Comparison of ENCODE assay signal across 20 cellular contexts in genomic region chr7:159006610-159007130, GRCh38.
DNase-seq lines count a peak whose midpoint lies in the region; ATAC-seq, FAIRE-seq and TF ChIP-seq lines count a peak whose summit lies in the region.
"Had no signal": no experiment of that assay in that cellular context is flagged by ENCODE, and none has a peak within 500 bp of the region (broad histone marks: within the 10 kb centered on the region; RNA-seq: fewer than 3 reads in every experiment).

No MANE protein-coding gene starts in this region.

- H4K20me1 ChIP-seq in HCT116 (ENCODE audit: insufficient read depth) = no peaks in the 10 kb centered on the region

- H3K9me2 ChIP-seq in HCT116 (ENCODE audit: insufficient read depth) = no peaks in the 10 kb centered on the region

- RAD21 ChIA-PET in HCT116 (lab: Charles Lee; ENCODE audit: low non-redundant PET in 1 of 2, low total read pairs in 2 of 2, uncharacterized antibody in 2 of 2, unreplicated experiment in 2 of 2) = no interaction called here

- H3K27ac Mint-ChIP-seq in activated T-helper 17 cell treated with anti-CD3 and anti-CD28 coated beads, Interleukin-2, amount 50 U/mL, for 72 hours = no peak overlapping the region
- H3K27ac Mint-ChIP-seq: HFFc6 had no signal

- H3K79me2 ChIP-seq in HCT116 (ENCODE audit: insufficient read depth, low read length) = no peaks in the 10 kb centered on the region

- no peak for TF ChIP-seq RAD21 in HCT116 (IDR thresholded peaks at IDR 0.05; ENCODE audit: low read depth)

- ATAC-seq in HCT116 (no peak), pancreas (peak in 3 of 4 donors; percentile 43 to 63 (median 61)), HG02588 (IDR thresholded peaks at IDR 0.05; ENCODE audit: unreplicated experiment) (no peak)
- no peak for ATAC-seq in activated T-helper 17 cell treated with anti-CD3 and anti-CD28 coated beads, Interleukin-2, amount 50 U/mL, for 72 hours (replicated peaks)
- ATAC-seq: A549 had no signal

- H3K27me3 Mint-ChIP-seq in activated T-helper 17 cell treated with anti-CD3 and anti-CD28 coated beads, Interleukin-2, amount 50 U/mL, for 72 hours = peaks cover 12% of the 10 kb centered on the region

- no TSS peak for BruUV-seq in HCT116 (replicated peaks; lab: Mats Ljungman, UMichigan)

- peaks cover 15% of the 10 kb centered on the region for H3K4me1 Mint-ChIP-seq in activated T-helper 17 cell treated with anti-CD3 and anti-CD28 coated beads, Interleukin-2, amount 50 U/mL, for 72 hours

- peak overlapping the region; percentile 45 for H3K4me3 Mint-ChIP-seq in activated T-helper 17 cell treated with anti-CD3 and anti-CD28 coated beads, Interleukin-2, amount 50 U/mL, for 72 hours
- H3K4me3 Mint-ChIP-seq: HFFc6 had no signal

- 82 to 86% methylated on average over 20 to 31 of the region's 31 CpGs for WGBS in pancreas, 2 donors

- no peak overlapping the region for H3K4me2 ChIP-seq in HCT116 (ENCODE audit: low read length)
- H3K4me2 ChIP-seq: A549 had no signal

- H3K4me3 ChIP-seq in HCT116 (replicated peaks in 1 of 2; ENCODE audit: low read depth in 1 of 2, low read length in 2 of 2) = no peak overlapping the region
- H3K4me3 ChIP-seq in pancreas = no peak overlapping the region
- H3K4me3 ChIP-seq in MG63 = no peak overlapping the region
- H3K4me3 ChIP-seq: A549, Peyer's patch had no signal

- TF ChIP-seq POLR2A in HCT116 (IDR thresholded peaks at IDR 0.05; ENCODE audit: borderline replicate concordance, extremely low read depth, insufficient read depth, insufficient read length) = no peak

- intact Hi-C loops in HCT116 (cut with micrococcal nuclease) (no loop called here), pancreas (cut with DNase I) (no loop called here)

- POLR2A ChIA-PET in HCT116 (lab: Charles Lee) = no interaction called here

- H3K9ac ChIP-seq in HCT116 (ENCODE audit: low read length) = no peak overlapping the region

- TF ChIP-seq CTCF in HCT116 (IDR thresholded peaks at IDR 0.05 in 2 of 3, conservative IDR thresholded peaks at IDR 0.05 in 1 of 3; ENCODE audit: borderline replicate concordance in 1 of 3, insufficient read depth in 1 of 3, low read depth in 2 of 3, low read length in 2 of 3) (no peak), pancreas (IDR thresholded peaks at IDR 0.05) (no peak)

- CTCF ChIA-PET in HCT116 (lab: Charles Lee) = no interaction called here

- 0 out of 2 replicates have a peak, but pooled peaks cover 3% of the 10 kb centered on the region for H3K27me3 ChIP-seq in HCT116 (ENCODE audit: insufficient read depth, low read length)
- H3K27me3 ChIP-seq in pancreas = no peaks in the 10 kb centered on the region
- no peaks in the 10 kb centered on the region for H3K27me3 ChIP-seq in MG63
- H3K27me3 ChIP-seq: Peyer's patch had no signal

- peaks cover 5% of the 10 kb centered on the region for H3K36me3 Mint-ChIP-seq in activated T-helper 17 cell treated with anti-CD3 and anti-CD28 coated beads, Interleukin-2, amount 50 U/mL, for 72 hours (ENCODE audit: low read depth)

- H3K9me3 ChIP-seq in HCT116 (ENCODE audit: control insufficient read depth in 1 of 2, insufficient read depth in 1 of 2, low read depth in 1 of 2, low read length in 2 of 2) (no peaks in the 10 kb centered on the region), pancreas (no peaks in the 10 kb centered on the region), MG63 (no peaks in the 10 kb centered on the region)
- H3K9me3 ChIP-seq: A549, Peyer's patch had no signal

- H3K36me3 ChIP-seq in HCT116 (ENCODE audit: control insufficient read depth in 1 of 2, insufficient read depth in 2 of 2, low read length in 2 of 2) (no peaks in the 10 kb centered on the region), pancreas (no peaks in the 10 kb centered on the region), MG63 (no peaks in the 10 kb centered on the region)
- H3K36me3 ChIP-seq: Peyer's patch had no signal

- no peak overlapping the region for H2AFZ ChIP-seq in HCT116 (ENCODE audit: low read depth, low read length, poor library complexity, severe bottlenecking)

- FAIRE-seq in pancreas (lab: Jason Lieb, UNC) = no peak
- FAIRE-seq: A549 had no signal

- H3K9me3 Mint-ChIP-seq in activated T-helper 17 cell treated with anti-CD3 and anti-CD28 coated beads, Interleukin-2, amount 50 U/mL, for 72 hours = peaks cover 4% of the 10 kb centered on the region

- H3K4me1 ChIP-seq in HCT116 (ENCODE audit: control insufficient read depth in 1 of 2, insufficient read depth in 2 of 2, low read length in 2 of 2) = peaks cover 0 to 4% of the 10 kb centered on the region in 2 experiments; a peak in 1 of 4 replicates
- H3K4me1 ChIP-seq in pancreas = no peaks in the 10 kb centered on the region
- H3K4me1 ChIP-seq: Peyer's patch had no signal

- H3K27ac ChIP-seq in HCT116 (ENCODE audit: low read depth, low read length) = no peak overlapping the region
- H3K27ac ChIP-seq in pancreas = no peak overlapping the region
- H3K27ac ChIP-seq: C4-2B, Peyer's patch had no signal

- DNase-seq in activated effector memory CD4-positive, alpha-beta T cell treated with anti-CD3 and anti-CD28 coated beads, Interleukin-2, amount 50 U/mL, for 16 hours = peak; percentile 61
- no peak for DNase-seq in activated effector memory CD4-positive, alpha-beta T cell treated with Interleukin-2 at 50 U/mL for 16 hours
- DNase-seq in HCT116 (ENCODE audit: low read depth, low spot score) = no peak
- peak in 2 of 6 donors; percentile 30 to 47 for DNase-seq in pancreas
- DNase-seq in MG63 = no peak
- no peak for DNase-seq in amygdala (lab: John Stamatoyannopoulos, UW)
- DNase-seq: DMS79 treated with DMSO at 0.1 percent for 48 hours, GDM1, GOT3, HFFc6, Karpas-422, NCI-H1930, NCI-H2171 treated with DMSO at 0.1 percent for 48 hours, NCI-H510A, SIG-M5 had no signal

TF ChIP-seq in HCT116, 20 proteins besides CTCF, POLR2A, EP300 and RAD21:
- TF ChIP-seq POLR2AphosphoS5 (IDR thresholded peaks at IDR 0.05; ENCODE audit: low read depth, low read length) = no peak
- 0 out of 2 replicates have a peak, but pooled peaks have one; percentile 17 for TF ChIP-seq MAX (IDR thresholded peaks at IDR 0.05)

Comparison
In these comparisons a context has a peak if more than half of its experiments do, and no peak if none do; other contexts are left out.
1. ATAC-seq: peak in pancreas (3 of 4); none in HCT116 (single experiment), activated T-helper 17 cell treated with anti-CD3 and anti-CD28 coated beads, Interleukin-2, amount 50 U/mL, for 72 hours (single experiment) and HG02588 (single experiment).